22 cellular contexts compared by ENCODE assay signal in the genomic region with DNA sequence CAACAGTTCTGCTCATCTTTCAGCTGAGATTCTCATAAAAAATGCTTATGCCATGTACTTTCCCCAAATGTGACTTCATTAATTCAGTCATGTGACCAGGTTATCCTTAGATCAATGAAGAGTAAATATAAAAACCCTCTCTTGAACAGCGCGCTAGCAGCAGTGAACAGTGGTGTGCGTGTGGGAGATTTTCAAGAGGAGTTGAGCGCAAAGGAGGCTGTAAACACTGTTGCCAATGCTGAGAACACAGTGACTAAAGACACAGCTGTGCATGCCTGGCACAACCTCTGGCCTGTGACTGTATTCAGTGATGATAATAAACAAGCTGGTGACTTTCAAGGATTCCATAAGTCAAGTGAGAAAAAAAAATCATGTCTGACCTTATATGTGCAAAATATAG. TPM values are rescaled to one million over a fixed set of nuclear protein-coding genes. Genes with fewer than 3 reads are reported as not detected.
A peak's percentile ranks its signal among the peaks of the same experiment; 100 is the strongest.
DNase-seq lines count a peak whose midpoint lies in the region; ATAC-seq and TF ChIP-seq lines count a peak whose summit lies in the region.
"Had no signal": no experiment of that assay in that cellular context is flagged by ENCODE, and none has a peak within 500 bp of the region (broad histone marks: within the 10 kb centered on the region; RNA-seq: fewer than 3 reads in every experiment).

No MANE protein-coding gene starts in this region.

- no peak overlapping the region for H3K27ac ChIP-seq in vagina

- peak; percentile 30 for DNase-seq in Ammon's horn (ENCODE audit: low spot score)
- peak; percentile 14 for DNase-seq in MG63
- peak; percentile 11 for DNase-seq in islet precursor cell
- DNase-seq in vagina (ENCODE audit: extremely low spot score in 2 of 2): peak; percentile 22 to 52
- DNase-seq in NOMO-1 treated with DMSO at 0.1 percent for 48 hours (lab: John Stamatoyannopoulos, UW; ENCODE audit: unreplicated experiment): no peak
- DNase-seq in ureter (ENCODE audit: low spot score): no peak
- DNase-seq: 8988T; BE2C; C1 segment of cervical spinal cord; CD4-positive, CD25-positive, alpha-beta regulatory T cell; CD8-positive, alpha-beta memory T cell; COR-L47; DMS 273 treated with DMSO at 0.1 percent for 48 hours; DMS53; DND-41; EL; HFFc6 had no signal

- no peaks in the 10 kb centered on the region for H3K9me3 ChIP-seq in MG63
- no peaks in the 10 kb centered on the region for H3K9me3 ChIP-seq in vagina
- H3K9me3 ChIP-seq: BE2C had no signal

- H3K36me3 ChIP-seq in MG63 (no peaks in the 10 kb centered on the region), vagina (no peaks in the 10 kb centered on the region)
- H3K36me3 ChIP-seq: BE2C had no signal

- H3K4me1 ChIP-seq in vagina: no peaks in the 10 kb centered on the region
- H3K4me1 ChIP-seq: BE2C had no signal

- TF ChIP-seq POLR2A in vagina (IDR thresholded peaks at IDR 0.05): no peak

- H3K27me3 ChIP-seq in MG63 (no peaks in the 10 kb centered on the region), vagina (no peaks in the 10 kb centered on the region)

- ATAC-seq in HG02798 (IDR thresholded peaks at IDR 0.05; ENCODE audit: poor library complexity, unreplicated experiment): no peak
- ATAC-seq: GM12878, GM23338, HCT116, HepG2 had no signal

- intact Hi-C loops in vagina (cut with DNase I): no loop called here

- TF ChIP-seq CTCF in vagina (IDR thresholded peaks at IDR 0.05): no peak

- H3K4me3 ChIP-seq in MG63: no peak overlapping the region
- no peak overlapping the region for H3K4me3 ChIP-seq in vagina
- H3K4me3 ChIP-seq: GM12878, GM23338 had no signal

RNA-seq across cellular contexts. Expression of gene MSX1, which starts 25.1 kb away (rescaled TPM):
- 7.8 and 12.0 TPM in 2 replicates for total RNA-seq in MG63 (2014; rRNA removed; shearing (Covaris generic); ENCODE audit: low replicate concordance)
- total RNA-seq in vagina: 31.4 TPM
- total RNA-seq in ureter: 4.0 TPM
- total RNA-seq: GM23338 had no signal

Comparison
In these comparisons a context has a peak if more than half of its experiments do, and no peak if none do; other contexts are left out.
1. DNase-seq: peak in Ammon's horn (single experiment), MG63 (single experiment), islet precursor cell (single experiment) and vagina (2 of 2); none in NOMO-1 treated with DMSO at 0.1 percent for 48 hours (single experiment) and ureter (single experiment).